1 cellular context compared by ENCODE assay signal in the genomic region with DNA sequence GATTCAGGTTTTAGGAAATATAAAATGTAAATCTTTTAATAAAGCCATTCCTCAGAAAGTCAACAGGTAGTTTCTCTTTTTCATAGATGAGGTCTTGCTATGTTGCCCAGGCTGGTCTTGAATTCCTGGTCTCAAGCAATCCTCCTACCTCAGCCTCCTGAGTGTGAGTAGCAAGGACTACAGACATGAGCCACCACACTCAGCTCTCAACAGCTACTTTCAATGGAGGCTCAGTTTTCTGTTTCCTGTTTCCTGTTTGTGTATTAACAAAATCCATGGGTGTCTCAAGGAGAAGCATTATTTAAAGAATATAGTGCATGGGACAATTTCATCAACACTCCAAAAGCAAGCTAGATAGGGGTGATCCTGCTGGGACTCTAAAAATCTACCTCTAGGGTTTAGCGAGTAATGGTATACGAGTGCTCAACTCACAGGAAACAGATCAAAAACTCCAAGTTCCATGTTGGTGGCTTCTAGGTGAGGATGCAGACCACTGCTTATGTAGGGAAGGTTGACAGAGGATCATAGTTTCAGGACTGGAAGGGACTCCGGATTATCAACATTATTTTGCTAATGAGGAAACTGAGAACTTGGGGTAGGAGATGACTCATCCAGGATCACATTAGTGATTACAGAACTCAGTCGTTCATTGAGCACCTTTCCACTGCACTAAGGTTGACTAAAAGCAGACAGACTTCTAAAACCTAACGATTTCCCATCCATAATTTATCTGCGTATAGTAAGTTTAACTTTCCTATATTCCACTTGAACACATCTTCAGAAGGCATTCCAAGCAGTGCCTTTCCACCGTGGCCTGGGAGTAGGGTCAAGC.
TF ChIP-seq lines count a peak whose summit lies in the region.

No MANE protein-coding gene starts in this region.

TF ChIP-seq in K562, 482 proteins besides CTCF, POLR2A, EP300 and RAD21:
- TF ChIP-seq CBFA2T3 (IDR thresholded peaks at IDR 0.05): no peak
- TF ChIP-seq FUS (optimal IDR thresholded peaks at IDR 0.05; ENCODE audit: low read depth, low read length): no peak
- no peak for TF ChIP-seq RB1 (IDR thresholded peaks at IDR 0.05; ENCODE audit: low read depth)
- TF ChIP-seq JUND (IDR thresholded peaks at IDR 0.05; ENCODE audit: borderline replicate concordance, low read depth, low read length): 0 out of 2 replicates have a peak, but pooled peaks have one; percentile 10
- TF ChIP-seq JUND (tag; IDR thresholded peaks at IDR 0.05; ENCODE audit: borderline replicate concordance, low read depth, low read length): no peak
- TF ChIP-seq, protein P1, sequence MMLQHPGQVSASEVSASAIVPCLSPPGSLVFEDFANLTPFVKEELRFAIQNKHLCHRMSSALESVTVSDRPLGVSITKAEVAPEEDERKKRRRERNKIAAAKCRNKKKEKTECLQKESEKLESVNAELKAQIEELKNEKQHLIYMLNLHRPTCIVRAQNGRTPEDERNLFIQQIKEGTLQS (IDR thresholded peaks at IDR 0.05): 0 out of 2 replicates have a peak, but pooled peaks have one; percentile 24
- TF ChIP-seq, protein P1 (CRISPR knock-in tag; conservative IDR thresholded peaks at IDR 0.05): no peak
TF ChIP-seq in K562: peak in this region for 2.
